ENCODE assay signal across 15 cellular contexts in the genomic region with DNA sequence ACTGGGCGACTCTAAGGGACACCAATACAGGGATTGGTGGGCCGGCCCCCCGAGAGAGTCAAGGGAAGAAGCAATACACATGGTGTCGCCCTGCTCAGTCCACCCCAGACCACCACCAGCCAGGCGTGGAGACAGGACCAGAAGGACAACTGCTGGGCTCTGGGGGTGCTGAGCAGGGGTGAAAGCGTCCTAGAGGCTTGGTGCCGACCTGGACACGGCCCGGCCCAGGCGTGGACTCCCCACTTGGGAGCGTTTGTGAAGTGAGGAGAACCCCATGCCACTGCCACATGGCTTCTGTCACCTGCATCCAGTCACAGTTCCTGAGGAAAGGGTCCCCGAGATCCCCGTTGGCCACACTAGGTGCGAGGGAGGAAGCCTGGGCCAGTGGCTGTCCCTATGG.
"Had no signal": no experiment of that assay in that cellular context is flagged by ENCODE, and none has a peak within 500 bp of the region (broad histone marks: within the 10 kb centered on the region; RNA-seq: fewer than 3 reads in every experiment).

No MANE protein-coding gene starts in this region.

- H3K9me3 Mint-ChIP-seq: T-cell had no signal

- DNase-seq: activated CD4-positive, alpha-beta T cell treated with anti-CD3 and anti-CD28 coated beads for 48 hours; activated CD4-positive, CD25-positive, alpha-beta regulatory T cell; aorta; brain microvascular endothelial cell; central memory CD4-positive, alpha-beta T cell; foreskin keratinocyte; hippocampal formation; islet precursor cell; left colon; ovary; SIG-M5; stimulated activated CD4-positive, alpha-beta T cell treated with anti-CD3 and anti-CD28 coated beads, Interleukin-2, amount 100 ng/mL, for 48 hours; T-cell; testis had no signal

- H3K27ac Mint-ChIP-seq: T-cell had no signal

- ATAC-seq: left colon, SK-N-SH treated with all-trans-retinoic acid at 6 μM for 48 hours had no signal

- H3K36me3 Mint-ChIP-seq: T-cell had no signal
